8 cellular contexts compared by ENCODE assay signal in genomic region chr17:80147035-80147939, GRCh38.
DNase-seq lines count a peak whose midpoint lies in the region; ATAC-seq and TF ChIP-seq lines count a peak whose summit lies in the region.

EIF4A3 (minus strand) TSS chr17:80147128; CDS start chr17:80146961, 167 bp downstream.

- ATAC-seq in GM19025 (IDR thresholded peaks at IDR 0.05; ENCODE audit: low read depth, unreplicated experiment) = peak; percentile 83
- ATAC-seq in HG03342 (IDR thresholded peaks at IDR 0.05; ENCODE audit: unreplicated experiment) = peak; percentile 85
- ATAC-seq in activated CD4-positive, CD25-positive, alpha-beta regulatory T cell treated with anti-CD3 and anti-CD28 coated beads, Interleukin-2, amount 50 U/mL, for 24 hours = peak; percentile 93 to 97

- DNase-seq in AG09309 (ENCODE audit: low read depth) (peak; percentile 97), NCI-H446 treated with DMSO at 0.1 percent for 48 hours (lab: John Stamatoyannopoulos, UW) (peak; percentile 98), cerebellar cortex (ENCODE audit: low spot score) (peak; percentile 99), iris pigment epithelial cell (ENCODE audit: low read depth) (peak; percentile 100)
- DNase-seq in stimulated activated CD4-positive, alpha-beta T cell treated with anti-CD3 and anti-CD28 coated beads, Interleukin-12 subunit alpha, Interleukin-12 subunit beta, amount 100 ng/mL, for 24 hours (ENCODE audit: low read depth in 2 of 2) = peak; percentile 92 to 98

- H3K4me3 ChIP-seq in AG09309 (ENCODE audit: control insufficient read depth, low read depth, low read length) = peak within 1 kb of the TSS; percentile 88

- TF ChIP-seq CTCF in AG09309 (IDR thresholded peaks at IDR 0.05; ENCODE audit: control insufficient read depth, insufficient read depth, low read depth, low read length, missing control alignments) = no peak

Comparison
In these comparisons a context has a peak if more than half of its experiments do, and no peak if none do; other contexts are left out.
1. Peak in every context shown above with its lines: DNase-seq, ATAC-seq and H3K4me3 ChIP-seq.